8 cellular contexts compared by ENCODE assay signal in the genomic region with DNA sequence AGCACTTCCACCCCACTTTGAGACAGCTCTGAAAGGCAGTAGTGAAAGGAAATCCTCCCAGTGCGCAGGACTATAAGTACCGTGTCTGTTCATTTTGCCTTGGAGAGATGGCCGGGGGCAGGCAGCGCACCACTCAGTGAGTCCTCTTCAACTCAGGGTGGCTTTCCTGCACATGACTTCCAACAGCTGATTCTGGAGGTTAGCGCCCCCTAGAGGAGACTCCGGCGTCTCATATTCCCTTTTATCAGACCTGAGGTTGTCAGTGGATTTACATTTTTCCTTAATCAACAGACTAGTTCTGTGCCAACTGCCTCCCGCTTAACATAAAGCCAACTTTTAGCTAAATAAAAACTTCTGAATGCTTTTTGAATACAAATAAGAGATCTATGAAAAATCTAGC.
DNase-seq lines count a peak whose midpoint lies in the region; FAIRE-seq and TF ChIP-seq lines count a peak whose summit lies in the region.

No MANE protein-coding gene starts in this region.

- no peak overlapping the region for H3K27ac Mint-ChIP-seq in Calu3 (ENCODE audit: unreplicated experiment)

- H3K27ac ChIP-seq in SK-N-SH (ENCODE audit: low read depth in 2 of 2, low read length in 1 of 2) (no peak overlapping the region), Peyer's patch (no peak overlapping the region)

- 80% methylated on average over 8 of the region's 8 CpGs for WGBS in SK-N-SH (ENCODE audit: low lambda C conversion rate)

- H3K9me3 ChIP-seq in SK-N-SH (0 out of 2 replicates have a peak, but pooled peaks cover 3% of the 10 kb centered on the region), Peyer's patch (no peaks in the 10 kb centered on the region)

- no peak overlapping the region for H3K4me3 Mint-ChIP-seq in Calu3 (ENCODE audit: low read depth, unreplicated experiment)

- DNase-seq in Calu3 (peak; percentile 24), GM19239 (ENCODE audit: insufficient read length, low spot score) (peak; percentile 9), SK-N-SH (peak; percentile 36), iPS-NIHi7 (ENCODE audit: extremely low spot score) (peak; percentile 76), kidney glomerular epithelial cell (lab: John Stamatoyannopoulos, UW) (no peak), NCI-H2029 (lab: John Stamatoyannopoulos, UW) (no peak), activated gamma-delta T cell (lab: John Stamatoyannopoulos, UW) (no peak), Peyer's patch (no peak)

- no peaks in the 10 kb centered on the region for H3K36me3 Mint-ChIP-seq in Calu3 (ENCODE audit: insufficient read depth, unreplicated experiment)

- H3F3A ChIP-seq in SK-N-SH (replicated peaks; ENCODE audit: insufficient read depth), result peaks cover 3% of the 10 kb centered on the region

- TF ChIP-seq RAD21 in SK-N-SH (IDR thresholded peaks at IDR 0.05; ENCODE audit: low read length), result no peak

- BruUV-seq in Calu3 (replicated peaks; lab: Mats Ljungman, UMichigan), result no TSS peak

- H3K4me3 ChIP-seq in SK-N-SH (ENCODE audit: low read depth in 2 of 2, low read length in 1 of 2) (no peak overlapping the region), Peyer's patch (no peak overlapping the region)

- intact Hi-C loops in Calu3 (cut with micrococcal nuclease; ENCODE audit: unreplicated experiment), result no loop called here

- H3K27me3 Mint-ChIP-seq in Calu3 (ENCODE audit: unreplicated experiment), result peaks cover 21% of the 10 kb centered on the region

- H3K36me3 ChIP-seq in SK-N-SH (replicated peaks in 1 of 2; ENCODE audit: control insufficient read depth in 1 of 2, insufficient read depth in 2 of 2, low read length in 1 of 2), result no peaks in the 10 kb centered on the region
- no peaks in the 10 kb centered on the region for H3K36me3 ChIP-seq in Peyer's patch

- H3K9me3 Mint-ChIP-seq in Calu3 (ENCODE audit: low read depth, unreplicated experiment), result no peaks in the 10 kb centered on the region

- H3K9ac ChIP-seq in SK-N-SH, result no peak overlapping the region

- H4K20me1 ChIP-seq in SK-N-SH (ENCODE audit: insufficient read depth), result no peaks in the 10 kb centered on the region

- no peaks in the 10 kb centered on the region for H3K27me3 ChIP-seq in SK-N-SH (ENCODE audit: insufficient read depth)
- H3K27me3 ChIP-seq in Peyer's patch, result no peaks in the 10 kb centered on the region

- TF ChIP-seq CTCF in Calu3 (IDR thresholded peaks at IDR 0.05; ENCODE audit: unreplicated experiment) (peak; percentile 50), SK-N-SH (IDR thresholded peaks at IDR 0.05) (peak; percentile 61), Peyer's patch (IDR thresholded peaks at IDR 0.05) (no peak)

- TF ChIP-seq POLR2A in Peyer's patch (IDR thresholded peaks at IDR 0.05), result no peak

- H3K79me2 ChIP-seq in SK-N-SH (ENCODE audit: insufficient read depth), result no peaks in the 10 kb centered on the region

- TF ChIP-seq EP300 in SK-N-SH (IDR thresholded peaks at IDR 0.05; ENCODE audit: borderline replicate concordance in 1 of 2, low read depth in 1 of 2, low read length in 1 of 2), result no peak

- H3K4me2 ChIP-seq in SK-N-SH, result no peak overlapping the region

- H3K4me1 Mint-ChIP-seq in Calu3 (ENCODE audit: low read depth, unreplicated experiment), result no peaks in the 10 kb centered on the region

- H3K4me1 ChIP-seq in SK-N-SH (ENCODE audit: control insufficient read depth in 1 of 2, insufficient read depth in 2 of 2, low read depth in 1 of 2, low read length in 1 of 2), result peaks cover 0 to 9% of the 10 kb centered on the region in 2 experiments; a peak in 1 of 4 replicates
- H3K4me1 ChIP-seq in Peyer's patch, result no peaks in the 10 kb centered on the region

- POLR2A ChIA-PET in SK-N-SH (lab: Yijun Ruan, JAX), result no interaction called here

- FAIRE-seq in GM19239 (lab: Jason Lieb, UNC), result no peak

- CTCF ChIA-PET in Calu3 (lab: Charles Lee), result interaction anchor here (0.6 kb wide), 2 partner anchors 9 to 213 kb away, joined by 3 to 5 read pairs; no protein-coding TSS in a partner anchor
- CTCF ChIA-PET in SK-N-SH (lab: Yijun Ruan, JAX), result interaction anchor here (0.7 to 7.0 kb wide), 8 partner anchors 10 to 198 kb away, joined by 3 to 54 read pairs (median 4); no protein-coding TSS in a partner anchor

- H3K9me2 ChIP-seq in SK-N-SH, result no peaks in the 10 kb centered on the region; the same call in 1 of the 2 replicates

- no peak overlapping the region for H2AFZ ChIP-seq in SK-N-SH (ENCODE audit: low read depth)

TF ChIP-seq in SK-N-SH, 30 proteins besides CTCF, POLR2A, EP300 and RAD21:
- no peak for TF ChIP-seq SIN3A (IDR thresholded peaks at IDR 0.05; ENCODE audit: borderline replicate concordance, low read depth, low read length)

Comparison
In these comparisons a context has a peak if more than half of its experiments do, and no peak if none do; other contexts are left out.
1. DNase-seq: peak in Calu3 (single experiment), GM19239 (single experiment), SK-N-SH (single experiment) and iPS-NIHi7 (single experiment); none in kidney glomerular epithelial cell (single experiment), NCI-H2029 (single experiment), activated gamma-delta T cell (single experiment) and Peyer's patch (0 of 3).
2. CTCF ChIP-seq: peak in Calu3 (single experiment) and SK-N-SH (single experiment); none in Peyer's patch (0 of 6).